Comparison of ENCODE assay signal across 9 cellular contexts in genomic region chr19:893775-894090, GRCh38. TPM values are rescaled to one million over a fixed set of nuclear protein-coding genes. Genes with fewer than 3 reads are reported as not detected.
A peak's percentile ranks its signal among the peaks of the same experiment; 100 is the strongest.
DNase-seq lines count a peak whose midpoint lies in the region; ATAC-seq and TF ChIP-seq lines count a peak whose summit lies in the region.
"Had no signal": no experiment of that assay in that cellular context is flagged by ENCODE, and none has a peak within 500 bp of the region (broad histone marks: within the 10 kb centered on the region; RNA-seq: fewer than 3 reads in every experiment).

No MANE protein-coding gene starts in this region.

- no peaks in the 10 kb centered on the region for H3K9me3 Mint-ChIP-seq in natural killer cell

- ATAC-seq in natural killer cell (no peak), HG03196 (IDR thresholded peaks at IDR 0.05; ENCODE audit: unreplicated experiment) (no peak)

- H3K4me1 ChIP-seq in HAP-1: 0 out of 2 replicates have a peak, but pooled peaks cover 2% of the 10 kb centered on the region

- no peak for TF ChIP-seq CTCF in 22Rv1 (IDR thresholded peaks at IDR 0.05)
- no peak for TF ChIP-seq CTCF in astrocyte of the cerebellum (IDR thresholded peaks at IDR 0.05; ENCODE audit: low read depth, low read length, missing control alignments)
- TF ChIP-seq CTCF in natural killer cell (IDR thresholded peaks at IDR 0.05): no peak

- DNase-seq in HAP-1 (ENCODE audit: low spot score in 2 of 2) (no peak), astrocyte of the cerebellum (ENCODE audit: low read depth) (no peak), natural killer cell (no peak), islet precursor cell (no peak), NOMO-1 treated with DMSO at 0.1 percent for 48 hours (lab: John Stamatoyannopoulos, UW; ENCODE audit: unreplicated experiment) (no peak), NCI-H2107 (lab: John Stamatoyannopoulos, UW) (no peak)

- H3K4me3 ChIP-seq in HAP-1: peak overlapping the region; percentile 70
- H3K4me3 ChIP-seq in astrocyte of the cerebellum (ENCODE audit: low read depth, low read length): peak overlapping the region; percentile 7

- peak overlapping the region; percentile 97 for H3K4me3 Mint-ChIP-seq in natural killer cell

- H3K36me3 ChIP-seq in HAP-1 (replicated peaks): peaks cover 26% of the 10 kb centered on the region

- H3K4me1 Mint-ChIP-seq in natural killer cell: peaks cover 9 to 30% of the 10 kb centered on the region in 2 donors

- in situ Hi-C loops in HAP-1 (cut with MboI; ENCODE audit: low sequenced_read_pairs): no loop called here
- in situ Hi-C loops in astrocyte of the cerebellum (cut with HindIII; ENCODE audit: low sequenced_read_pairs): no loop called here

- no peaks in the 10 kb centered on the region for H3K9me3 ChIP-seq in HAP-1

- H3K36me3 Mint-ChIP-seq in natural killer cell: no peaks in the 10 kb centered on the region

- intact Hi-C loops in natural killer cell (cut with micrococcal nuclease): loop anchor here (1.0 kb wide), 1 partner anchor 16 kb away; no protein-coding TSS in a partner anchor

- peak overlapping the region; percentile 90 for H3K27ac ChIP-seq in 22Rv1

- no peaks in the 10 kb centered on the region for H3K27me3 ChIP-seq in HAP-1 (ENCODE audit: low read depth)

- H3K27ac Mint-ChIP-seq in natural killer cell: peak overlapping the region; percentile 99

- H3K27me3 Mint-ChIP-seq in natural killer cell (ENCODE audit: low read depth in 2 of 2): no peaks in the 10 kb centered on the region

RNA-seq across cellular contexts. Expression of gene RNU6-9, which starts 0.4 kb away (rescaled TPM):
- total RNA-seq in natural killer cell: not detected
- total RNA-seq: fibroblast of lung had no signal

RNA-seq across cellular contexts. Expression of gene MED16, which starts 0.7 kb away (rescaled TPM):
- total RNA-seq in natural killer cell: 10 to 100 TPM; 44.2 to 50.1 (median 44.7) TPM

RNA-seq across cellular contexts. Expression of gene R3HDM4, which starts 19.3 kb away (rescaled TPM):
- 100 to 1,000 TPM in 1 of 3 donors, 10 to 100 TPM in 2; 88.7 to 106 (median 97.8) TPM for total RNA-seq in natural killer cell

RNA-seq across cellular contexts. Expression of gene KISS1R, which starts 23.4 kb away (rescaled TPM):
- under 1 TPM in 1 of 3 donors, not detected in 2; 0.31 TPM for total RNA-seq in natural killer cell
- total RNA-seq: fibroblast of lung had no signal

RNA-seq across cellular contexts. Expression of gene ARID3A, which starts 32.1 kb away (rescaled TPM):
- 10 to 100 TPM; 15.9 to 24.6 (median 24.2) TPM for total RNA-seq in natural killer cell
